In genomic region chr14:54344445-54344844, GRCh38 we compare ENCODE assay signal across 1 cellular context.
TF ChIP-seq lines count a peak whose summit lies in the region.

No MANE protein-coding gene starts in this region.

TF ChIP-seq in H1, 55 proteins besides CTCF, POLR2A, EP300 and RAD21 (continued from another document):
- TF ChIP-seq POU5F1 (IDR thresholded peaks at IDR 0.05; ENCODE audit: low read depth, low read length) (no peak), TBP (IDR thresholded peaks at IDR 0.05; ENCODE audit: low read depth, low read length) (no peak)
TF ChIP-seq in H1: peak in this region for 0.
